Comparison of ENCODE assay signal across 22 cellular contexts in genomic region chr2:188278388-188279092, GRCh38. TPM values are rescaled to one million over a fixed set of nuclear protein-coding genes. Genes with fewer than 3 reads are reported as not detected.
DNase-seq lines count a peak whose midpoint lies in the region; ATAC-seq and TF ChIP-seq lines count a peak whose summit lies in the region.
"Had no signal": no experiment of that assay in that cellular context is flagged by ENCODE, and none has a peak within 500 bp of the region (broad histone marks: within the 10 kb centered on the region; RNA-seq: fewer than 3 reads in every experiment).

No MANE protein-coding gene starts in this region.

- H3K36me3 Mint-ChIP-seq in endothelial cell (ENCODE audit: low read depth, unreplicated experiment): no peaks in the 10 kb centered on the region
- peaks cover 4% of the 10 kb centered on the region for H3K36me3 Mint-ChIP-seq in mesothelial cell of epicardium

- no peak overlapping the region for H3K9ac ChIP-seq in mammary epithelial cell (ENCODE audit: insufficient read depth, low read length)
- H3K9ac ChIP-seq: BLaER1 had no signal

- dilution Hi-C loops in mammary epithelial cell (cut with HindIII; ENCODE audit: low sequenced_read_pairs): no loop called here

- peak overlapping the region; percentile 67 for H3K4me3 Mint-ChIP-seq in endothelial cell (ENCODE audit: unreplicated experiment)
- peak overlapping the region; percentile 11 for H3K4me3 Mint-ChIP-seq in mesothelial cell of epicardium

- CTCF ChIA-PET in mammary epithelial cell (lab: Charles Lee; ENCODE audit: low non-redundant PET): no interaction called here

- ATAC-seq in GM18511 (IDR thresholded peaks at IDR 0.05; ENCODE audit: unreplicated experiment): no peak
- no peak for ATAC-seq in HG03025 (IDR thresholded peaks at IDR 0.05; ENCODE audit: low FRiP score, unreplicated experiment)
- no peak for ATAC-seq in HG03342 (IDR thresholded peaks at IDR 0.05; ENCODE audit: unreplicated experiment)
- ATAC-seq in GM21786 (IDR thresholded peaks at IDR 0.05; ENCODE audit: unreplicated experiment): no peak
- ATAC-seq: body of pancreas, left lung, mucosa of descending colon had no signal

- H3K27ac Mint-ChIP-seq in endothelial cell (ENCODE audit: unreplicated experiment) (peak overlapping the region; percentile 89), mesothelial cell of epicardium (no peak overlapping the region)

- peak overlapping the region; percentile 8 for H2AFZ ChIP-seq in mammary epithelial cell (ENCODE audit: low read depth, low read length)

- H3K27ac ChIP-seq in mammary epithelial cell (ENCODE audit: insufficient read depth, low read depth, low read length): no peak overlapping the region
- H3K27ac ChIP-seq in breast epithelium: no peak overlapping the region
- H3K27ac ChIP-seq: BLaER1, body of pancreas, left lung, neutrophil, Peyer's patch had no signal

- no peaks in the 10 kb centered on the region for H3K27me3 ChIP-seq in mammary epithelial cell (ENCODE audit: insufficient read depth, low read length)
- H3K27me3 ChIP-seq in breast epithelium: no peaks in the 10 kb centered on the region
- H3K27me3 ChIP-seq: BLaER1, body of pancreas, left lung, neutrophil, Peyer's patch had no signal

- H3K4me3 ChIP-seq in mammary epithelial cell (replicated peaks in 1 of 3; ENCODE audit: insufficient read depth in 1 of 3, low read depth in 2 of 3, low read length in 3 of 3) (no peak overlapping the region), breast epithelium (no peak overlapping the region)
- H3K4me3 ChIP-seq: BLaER1, body of pancreas, mucosa of descending colon, Peyer's patch had no signal

- no peaks in the 10 kb centered on the region for H4K20me1 ChIP-seq in mammary epithelial cell (ENCODE audit: insufficient read depth, low read length)
- H4K20me1 ChIP-seq: BLaER1 had no signal

- H3K4me2 ChIP-seq in mammary epithelial cell (ENCODE audit: insufficient read depth, low read depth, low read length): no peak overlapping the region
- H3K4me2 ChIP-seq: BLaER1 had no signal

- no peaks in the 10 kb centered on the region for H3K27me3 Mint-ChIP-seq in endothelial cell (ENCODE audit: unreplicated experiment)
- H3K27me3 Mint-ChIP-seq in mesothelial cell of epicardium (ENCODE audit: low read depth): no peaks in the 10 kb centered on the region

- no peaks in the 10 kb centered on the region for H3K36me3 ChIP-seq in mammary epithelial cell (ENCODE audit: insufficient read depth, low read length)
- no peaks in the 10 kb centered on the region for H3K36me3 ChIP-seq in breast epithelium
- H3K36me3 ChIP-seq: BLaER1, left lung, neutrophil, Peyer's patch had no signal

- no peaks in the 10 kb centered on the region for H3K9me3 ChIP-seq in mammary epithelial cell (replicated peaks; ENCODE audit: insufficient read depth, low read length)
- no peaks in the 10 kb centered on the region for H3K9me3 ChIP-seq in breast epithelium
- H3K9me3 ChIP-seq: BLaER1, body of pancreas, left lung, mucosa of descending colon, neutrophil, Peyer's patch had no signal

- WGBS in mammary epithelial cell (ENCODE audit: low coverage, missing lambda C conversion rate): 88% methylated on average over 11 of the region's 11 CpGs

- in situ Hi-C loops in mammary epithelial cell (cut with MboI; ENCODE audit: low sequenced_read_pairs in 2 of 2): no loop called here

- H3K4me1 ChIP-seq in mammary epithelial cell (ENCODE audit: insufficient read depth, low read length) (no peaks in the 10 kb centered on the region), breast epithelium (no peaks in the 10 kb centered on the region)
- H3K4me1 ChIP-seq: BLaER1, left lung, Peyer's patch had no signal

- H3K4me1 Mint-ChIP-seq in endothelial cell (ENCODE audit: unreplicated experiment) (peaks cover 7% of the 10 kb centered on the region), mesothelial cell of epicardium (peaks cover 7% of the 10 kb centered on the region)

- no peak for TF ChIP-seq CTCF in mammary epithelial cell (conservative IDR thresholded peaks at IDR 0.05 in 1 of 2, IDR thresholded peaks at IDR 0.05 in 1 of 2; ENCODE audit: extremely low read depth in 1 of 2, insufficient read depth in 1 of 2, low read depth in 1 of 2, low read length in 2 of 2)
- TF ChIP-seq CTCF in breast epithelium (IDR thresholded peaks at IDR 0.05): no peak
- no peak for TF ChIP-seq CTCF in endothelial cell (IDR thresholded peaks at IDR 0.05; ENCODE audit: unreplicated experiment)
- no peak for TF ChIP-seq CTCF in mesothelial cell of epicardium (IDR thresholded peaks at IDR 0.05; ENCODE audit: unreplicated experiment)

- DNase-seq in mammary epithelial cell (no peak), breast epithelium (ENCODE audit: low spot score in 2 of 2) (no peak), endothelial cell (ENCODE audit: low spot score) (no peak), mesothelial cell of epicardium (ENCODE audit: low spot score in 2 of 2, unreplicated experiment in 2 of 2) (no peak)
- DNase-seq: 8988T; activated CD8-positive, alpha-beta memory T cell treated with anti-CD3 and anti-CD28 coated beads, Interleukin-2, amount 50 U/mL, for 48 hours; body of pancreas; foreskin fibroblast; left lung; mucosa of descending colon; NCI-H1092 treated with DMSO at 0.1 percent for 48 hours; NCI-H2029; NK-92 treated with Interleukin-12 subunit alpha and Interleukin-12 subunit beta, amount 100 ng/mL, for 24 hours; Peyer's patch; stimulated activated CD4-positive, alpha-beta T cell treated with anti-CD3 and anti-CD28 coated beads, Interleukin-4, amount 100 ng/mL, for 4 hours; T-helper 2 cell had no signal

- no peaks in the 10 kb centered on the region for H3K79me2 ChIP-seq in mammary epithelial cell (ENCODE audit: insufficient read depth, low read length)

- H3K9me3 Mint-ChIP-seq in endothelial cell (ENCODE audit: unreplicated experiment): no peaks in the 10 kb centered on the region
- peaks cover 14% of the 10 kb centered on the region for H3K9me3 Mint-ChIP-seq in mesothelial cell of epicardium

- TF ChIP-seq POLR2A in breast epithelium (IDR thresholded peaks at IDR 0.05): no peak

- intact Hi-C loops in mammary epithelial cell (cut with micrococcal nuclease): no loop called here
- intact Hi-C loops in breast epithelium (cut with DNase I; ENCODE audit: low total_unique reads): no loop called here

- BruUV-seq in mammary epithelial cell (replicated peaks; lab: Mats Ljungman, UMichigan): no TSS peak

RNA-seq across cellular contexts. Expression of gene GULP1, which starts 13.1 kb away (rescaled TPM):
- 10 to 100 TPM; 17.3 to 49.7 TPM for total RNA-seq in mammary epithelial cell
- 11.0 TPM for polyA plus RNA-seq in mammary epithelial cell
- polyA minus RNA-seq in mammary epithelial cell: 0.72 TPM
- 10 to 100 TPM; 16.5 to 47.9 (median 43.8) TPM for total RNA-seq in breast epithelium
- 22.8 TPM for total RNA-seq in endothelial cell (ENCODE audit: unreplicated experiment)
- 58.5 to 61.2 TPM (median 59.2 TPM) in 3 replicates for total RNA-seq in mesothelial cell of epicardium
